8 cellular contexts compared by ENCODE assay signal in genomic region chr11:8247312-8247711, GRCh38. TPM values are rescaled to one million over a fixed set of nuclear protein-coding genes. Genes with fewer than 3 reads are reported as not detected.
A peak's percentile ranks its signal among the peaks of the same experiment; 100 is the strongest.
DNase-seq lines count a peak whose midpoint lies in the region; ATAC-seq and TF ChIP-seq lines count a peak whose summit lies in the region.

No MANE protein-coding gene starts in this region.

- no CpG with 5 or more reads among the region's 6 CpGs for WGBS in gastroesophageal sphincter (ENCODE audit: low coverage in 1 of 2), 2 donors

- H3K27ac ChIP-seq in foreskin keratinocyte (no peak overlapping the region), gastroesophageal sphincter (no peak overlapping the region)

- no peaks in the 10 kb centered on the region for H3K36me3 ChIP-seq in gastroesophageal sphincter

- no peak overlapping the region for H3K4me3 ChIP-seq in AG10803 (ENCODE audit: low read length)
- H3K4me3 ChIP-seq in gastroesophageal sphincter, result no peak overlapping the region

- DNase-seq in AG10803 (ENCODE audit: low read depth) (no peak), GM10266 (ENCODE audit: extremely low spot score) (no peak), foreskin keratinocyte (no peak), NCI-H446 treated with DMSO at 0.1 percent for 48 hours (lab: John Stamatoyannopoulos, UW) (no peak), T1000 (lab: John Stamatoyannopoulos, UW) (no peak), 8988T (no peak)

- H3K4me1 ChIP-seq in foreskin keratinocyte, result no peaks in the 10 kb centered on the region
- no peaks in the 10 kb centered on the region for H3K4me1 ChIP-seq in gastroesophageal sphincter

- ATAC-seq in SK-N-SH treated with all-trans-retinoic acid at 6 μM for 48 hours (0 out of 3 replicates have a peak, but pooled peaks have one; percentile 26), foreskin keratinocyte (peak; percentile 63), gastroesophageal sphincter (no peak)

- H3K9me3 ChIP-seq in gastroesophageal sphincter, result no peaks in the 10 kb centered on the region

- TF ChIP-seq CTCF in AG10803 (conservative IDR thresholded peaks at IDR 0.05; ENCODE audit: low read length) (peak; percentile 49), GM10266 (IDR thresholded peaks at IDR 0.05; ENCODE audit: control insufficient read depth, insufficient read depth, low read depth, missing control alignments) (peak; percentile 41), foreskin keratinocyte (conservative IDR thresholded peaks at IDR 0.05) (peak; percentile 77), gastroesophageal sphincter (IDR thresholded peaks at IDR 0.05) (peak in 2 of 4 experiments; percentile 34 to 53)

- H3K27me3 ChIP-seq in foreskin keratinocyte, result peaks cover 54% of the 10 kb centered on the region
- H3K27me3 ChIP-seq in gastroesophageal sphincter, result peaks cover 2% of the 10 kb centered on the region

- TF ChIP-seq POLR2A in gastroesophageal sphincter (IDR thresholded peaks at IDR 0.05), result no peak

- TF ChIP-seq EP300 in gastroesophageal sphincter (IDR thresholded peaks at IDR 0.05), result no peak

TF ChIP-seq in SK-N-SH treated with all-trans-retinoic acid at 6 μM for 48 hours, 23 proteins besides CTCF, POLR2A, EP300 and RAD21:
- TF ChIP-seq PATZ1 (CRISPR knock-in tag; IDR thresholded peaks at IDR 0.05; ENCODE audit: borderline replicate concordance) (no peak), CREB5 (CRISPR knock-in tag; IDR thresholded peaks at IDR 0.05; ENCODE audit: low read depth) (no peak), TCF4 (CRISPR knock-in tag; IDR thresholded peaks at IDR 0.05; ENCODE audit: borderline replicate concordance) (no peak), TOX (CRISPR knock-in tag; IDR thresholded peaks at IDR 0.05; ENCODE audit: borderline replicate concordance) (no peak), ZNF8 (CRISPR knock-in tag; IDR thresholded peaks at IDR 0.05) (no peak), PPARA (CRISPR knock-in tag; IDR thresholded peaks at IDR 0.05; ENCODE audit: borderline replicate concordance) (no peak), CSDC2 (CRISPR knock-in tag; IDR thresholded peaks at IDR 0.05) (no peak), ZFP30 (CRISPR knock-in tag; IDR thresholded peaks at IDR 0.05) (no peak), RARB (CRISPR knock-in tag; IDR thresholded peaks at IDR 0.05) (no peak), OSR1 (CRISPR knock-in tag; IDR thresholded peaks at IDR 0.05) (no peak)
TF ChIP-seq in SK-N-SH treated with all-trans-retinoic acid at 6 μM for 48 hours: peak in this region for 0.

RNA-seq across cellular contexts. Expression of gene LMO1, which starts 16.4 kb away (rescaled TPM):
- total RNA-seq in foreskin keratinocyte, result not detected in 2 replicates
- not detected in 2 replicates for polyA plus RNA-seq in foreskin keratinocyte
- total RNA-seq in gastroesophageal sphincter, result not detected
